ENCODE assay signal across 9 cellular contexts in the genomic region with DNA sequence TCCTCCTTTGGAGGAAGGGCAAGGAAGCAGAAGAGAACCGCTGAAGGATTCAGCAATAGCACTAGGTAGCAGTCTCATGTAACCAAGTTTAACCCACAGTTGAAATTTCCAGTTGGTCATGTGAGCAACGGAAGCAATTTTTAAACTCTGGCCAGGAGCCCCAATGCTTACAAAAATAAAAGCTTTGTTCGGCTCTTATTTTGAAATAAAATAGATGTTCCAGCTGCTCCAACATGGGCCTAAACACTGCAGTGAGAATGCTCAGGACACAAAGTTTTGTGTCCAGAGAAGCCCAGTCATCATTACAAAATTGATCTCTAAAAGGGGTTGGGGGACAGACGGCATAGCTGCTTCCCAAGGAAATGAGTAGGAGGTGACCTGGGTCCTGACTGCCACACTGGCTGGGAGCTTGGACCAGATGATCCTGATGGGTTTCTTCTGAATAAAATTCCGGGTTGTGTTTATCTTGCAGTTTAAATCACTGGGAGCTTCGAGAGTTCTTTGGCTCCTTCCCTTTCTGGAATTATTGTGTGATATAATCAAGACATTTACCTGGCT. TPM values are rescaled to one million over a fixed set of nuclear protein-coding genes. Genes with fewer than 3 reads are reported as not detected.
DNase-seq lines count a peak whose midpoint lies in the region; ATAC-seq and TF ChIP-seq lines count a peak whose summit lies in the region.
"Had no signal": no experiment of that assay in that cellular context is flagged by ENCODE, and none has a peak within 500 bp of the region (broad histone marks: within the 10 kb centered on the region; RNA-seq: fewer than 3 reads in every experiment).

No MANE protein-coding gene starts in this region.

- ATAC-seq in Right ventricle myocardium superior (ENCODE audit: poor library complexity) = peak; percentile 71
- ATAC-seq in stimulated activated effector memory CD8-positive, alpha-beta T cell treated with anti-CD3 and anti-CD28 coated beads, Interleukin-12 subunit alpha, Interleukin-12 subunit beta, amount 100 ng/mL, for 72 hours = peak; percentile 8
- no peak for ATAC-seq in HG03025 (IDR thresholded peaks at IDR 0.05; ENCODE audit: low FRiP score, unreplicated experiment)
- ATAC-seq: HCT116 had no signal

- peaks cover 44 to 61% (median 51%) of the 10 kb centered on the region in 10 experiments for H3K4me1 ChIP-seq in BLaER1 treated with 17β-estradiol and CSF1 and Interleukin-3, amounts not matched to agents 10 nM and 100 nM

- peaks cover 48% of the 10 kb centered on the region for H3K4me1 Mint-ChIP-seq in T-helper 2 cell treated with Interferon-gamma antibody and Interleukin-4, amounts not matched to agents 5 μg/mL and 100 μg/mL, for 36 hours (ENCODE audit: low read depth)
- H3K4me1 Mint-ChIP-seq in stimulated activated effector memory CD8-positive, alpha-beta T cell treated with anti-CD3 and anti-CD28 coated beads, Interleukin-12 subunit alpha, Interleukin-12 subunit beta, amount 100 ng/mL, for 72 hours = peaks cover 63% of the 10 kb centered on the region
- peaks cover 5% of the 10 kb centered on the region for H3K4me1 Mint-ChIP-seq in osteocyte (ENCODE audit: unreplicated experiment)

- peaks cover 0 to 4% (median 0%) of the 10 kb centered on the region in 11 experiments; a peak in 1 of 22 replicates for H3K36me3 ChIP-seq in BLaER1 treated with 17β-estradiol and CSF1 and Interleukin-3, amounts not matched to agents 10 nM and 100 nM
- H3K36me3 ChIP-seq in H7 (replicated peaks; ENCODE audit: control insufficient read depth, insufficient read depth, low read length) = no peaks in the 10 kb centered on the region

- no peaks in the 10 kb centered on the region for H3K9me3 Mint-ChIP-seq in T-helper 2 cell treated with Interferon-gamma antibody and Interleukin-4, amounts not matched to agents 5 μg/mL and 100 μg/mL, for 36 hours
- no peaks in the 10 kb centered on the region for H3K9me3 Mint-ChIP-seq in stimulated activated effector memory CD8-positive, alpha-beta T cell treated with anti-CD3 and anti-CD28 coated beads, Interleukin-12 subunit alpha, Interleukin-12 subunit beta, amount 100 ng/mL, for 72 hours
- no peaks in the 10 kb centered on the region for H3K9me3 Mint-ChIP-seq in osteocyte (ENCODE audit: unreplicated experiment)

- TF ChIP-seq CTCF in osteocyte (IDR thresholded peaks at IDR 0.05) = no peak

- H3K4me3 ChIP-seq in BLaER1 treated with 17β-estradiol and CSF1 and Interleukin-3, amounts not matched to agents 10 nM and 100 nM = peak overlapping the region; percentile 52 to 63 (median 56)
- no peak overlapping the region for H3K4me3 ChIP-seq in H7 (ENCODE audit: insufficient read depth, low read depth, low read length)

- H3K9ac ChIP-seq in BLaER1 treated with 17β-estradiol and CSF1 and Interleukin-3, amounts not matched to agents 10 nM and 100 nM = peak overlapping the region; percentile 60 to 84 (median 74)

- H3K4me3 Mint-ChIP-seq in T-helper 2 cell treated with Interferon-gamma antibody and Interleukin-4, amounts not matched to agents 5 μg/mL and 100 μg/mL, for 36 hours = peak overlapping the region; percentile 87
- peak overlapping the region; percentile 74 for H3K4me3 Mint-ChIP-seq in stimulated activated effector memory CD8-positive, alpha-beta T cell treated with anti-CD3 and anti-CD28 coated beads, Interleukin-12 subunit alpha, Interleukin-12 subunit beta, amount 100 ng/mL, for 72 hours
- H3K4me3 Mint-ChIP-seq in osteocyte (ENCODE audit: unreplicated experiment) = no peak overlapping the region

- no peaks in the 10 kb centered on the region for H3K27me3 Mint-ChIP-seq in T-helper 2 cell treated with Interferon-gamma antibody and Interleukin-4, amounts not matched to agents 5 μg/mL and 100 μg/mL, for 36 hours (ENCODE audit: low read depth)
- H3K27me3 Mint-ChIP-seq in osteocyte (ENCODE audit: unreplicated experiment) = peaks cover 14% of the 10 kb centered on the region

- peak overlapping the region; percentile 94 for H3K27ac Mint-ChIP-seq in T-helper 2 cell treated with Interferon-gamma antibody and Interleukin-4, amounts not matched to agents 5 μg/mL and 100 μg/mL, for 36 hours
- peak overlapping the region; percentile 90 for H3K27ac Mint-ChIP-seq in stimulated activated effector memory CD8-positive, alpha-beta T cell treated with anti-CD3 and anti-CD28 coated beads, Interleukin-12 subunit alpha, Interleukin-12 subunit beta, amount 100 ng/mL, for 72 hours
- H3K27ac Mint-ChIP-seq in osteocyte (ENCODE audit: unreplicated experiment) = no peak overlapping the region

- H3K4me2 ChIP-seq in BLaER1 treated with 17β-estradiol and CSF1 and Interleukin-3, amounts not matched to agents 10 nM and 100 nM = peak overlapping the region; percentile 80 to 96 (median 88)

- peak overlapping the region; percentile 65 to 90 (median 85) for H3K27ac ChIP-seq in BLaER1 treated with 17β-estradiol and CSF1 and Interleukin-3, amounts not matched to agents 10 nM and 100 nM

- peak; percentile 2 for DNase-seq in H7
- no peak for DNase-seq in T-helper 2 cell treated with Interferon-gamma antibody and Interleukin-4, amounts not matched to agents 5 μg/mL and 100 μg/mL, for 36 hours (ENCODE audit: low spot score)
- DNase-seq in Right ventricle myocardium superior = no peak
- no peak for DNase-seq in stimulated activated effector memory CD8-positive, alpha-beta T cell treated with anti-CD3 and anti-CD28 coated beads, Interleukin-12 subunit alpha, Interleukin-12 subunit beta, amount 100 ng/mL, for 72 hours (ENCODE audit: low spot score in 2 of 2)
- DNase-seq in osteocyte (ENCODE audit: extremely low spot score, unreplicated experiment) = no peak
- DNase-seq in NCI-H2081 (lab: John Stamatoyannopoulos, UW) = no peak

- peaks cover 23% of the 10 kb centered on the region for H3K36me3 Mint-ChIP-seq in T-helper 2 cell treated with Interferon-gamma antibody and Interleukin-4, amounts not matched to agents 5 μg/mL and 100 μg/mL, for 36 hours (ENCODE audit: low read depth)
- H3K36me3 Mint-ChIP-seq in stimulated activated effector memory CD8-positive, alpha-beta T cell treated with anti-CD3 and anti-CD28 coated beads, Interleukin-12 subunit alpha, Interleukin-12 subunit beta, amount 100 ng/mL, for 72 hours = peaks cover 14% of the 10 kb centered on the region
- no peaks in the 10 kb centered on the region for H3K36me3 Mint-ChIP-seq in osteocyte (ENCODE audit: unreplicated experiment)

- intact Hi-C loops in Right ventricle myocardium superior (cut with DNase I) = no loop called here

- no peaks in the 10 kb centered on the region for H4K20me1 ChIP-seq in BLaER1 treated with 17β-estradiol and CSF1 and Interleukin-3, amounts not matched to agents 10 nM and 100 nM

- peaks cover 0 to 6% (median 0%) of the 10 kb centered on the region in 11 experiments; a peak in 1 of 22 replicates for H3K9me3 ChIP-seq in BLaER1 treated with 17β-estradiol and CSF1 and Interleukin-3, amounts not matched to agents 10 nM and 100 nM (replicated peaks in 1 of 11)

- no peaks in the 10 kb centered on the region for H3K27me3 ChIP-seq in BLaER1 treated with 17β-estradiol and CSF1 and Interleukin-3, amounts not matched to agents 10 nM and 100 nM
- no peaks in the 10 kb centered on the region for H3K27me3 ChIP-seq in H7 (ENCODE audit: control insufficient read depth, insufficient read depth, low read length)

RNA-seq across cellular contexts. Expression of a gene that starts 0.5 kb away (rescaled TPM):
- not detected in 2 replicates for total RNA-seq in H7 (2014; rRNA removed; shearing (Covaris generic))
- total RNA-seq in Right ventricle myocardium superior (22.8 TPM), osteocyte (0.18 TPM in 1 of 2 replicates, not detected in the other)

RNA-seq across cellular contexts. Expression of a gene that starts 23.1 kb away (rescaled TPM):
- 36.2 and 41.1 TPM in 2 replicates for total RNA-seq in H7 (2014; rRNA removed; shearing (Covaris generic))
- total RNA-seq in Right ventricle myocardium superior (28.9 TPM), osteocyte (38.6 and 39.1 TPM in 2 replicates)

Comparison
In these comparisons a context has a peak if more than half of its experiments do, and no peak if none do; other contexts are left out.
1. RNA of a gene that starts 0.5 kb away (total RNA-seq): 22.8 TPM in Right ventricle myocardium superior (single experiment); not detected in H7 and 0.18 TPM in osteocyte; every median in the first group is over 10 times any median in the second.